Comparison of ENCODE assay signal across 1 cellular context in the genomic region with DNA sequence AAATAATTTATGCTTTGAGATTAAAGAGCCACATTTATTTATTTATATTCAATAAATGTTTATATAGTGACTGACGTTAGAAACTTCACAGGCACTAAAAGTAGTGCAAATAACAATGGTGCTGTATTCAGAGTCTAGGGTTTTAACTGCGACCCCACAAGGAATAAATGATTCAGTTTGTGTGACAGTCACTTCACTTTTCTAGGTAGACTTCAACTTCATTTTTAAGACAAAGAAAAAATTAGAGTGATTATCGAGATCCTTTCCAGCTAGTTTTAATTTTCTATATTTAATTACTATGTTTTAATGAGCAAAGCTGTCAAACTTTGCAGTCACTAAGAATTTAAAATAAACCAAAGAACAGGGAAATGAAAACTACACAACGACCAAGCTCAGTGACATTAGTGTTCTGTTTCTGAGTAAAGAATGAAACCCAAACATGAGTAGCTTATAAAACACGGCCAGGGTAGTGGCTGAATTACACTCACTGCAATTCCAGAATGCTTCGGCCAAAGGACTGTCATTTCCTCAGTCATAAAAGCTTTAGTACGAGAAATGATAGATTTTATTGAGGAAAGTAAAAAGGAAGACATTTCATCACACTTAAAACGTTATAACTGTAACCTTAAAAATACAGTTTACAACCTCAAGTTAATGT.
TF ChIP-seq lines count a peak whose summit lies in the region.

No MANE protein-coding gene starts in this region.

TF ChIP-seq in GM12878, 131 proteins besides CTCF, POLR2A, EP300 and RAD21 (continued from another document):
- TF ChIP-seq, protein P1, sequence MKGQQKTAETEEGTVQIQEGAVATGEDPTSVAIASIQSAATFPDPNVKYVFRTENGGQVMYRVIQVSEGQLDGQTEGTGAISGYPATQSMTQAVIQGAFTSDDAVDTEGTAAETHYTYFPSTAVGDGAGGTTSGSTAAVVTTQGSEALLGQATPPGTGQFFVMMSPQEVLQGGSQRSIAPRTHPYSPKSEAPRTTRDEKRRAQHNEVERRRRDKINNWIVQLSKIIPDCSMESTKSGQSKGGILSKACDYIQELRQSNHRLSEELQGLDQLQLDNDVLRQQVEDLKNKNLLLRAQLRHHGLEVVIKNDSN (IDR thresholded peaks at IDR 0.05; ENCODE audit: borderline replicate concordance, extremely low read length, insufficient read depth, low read depth, low read length), result no peak
- TF ChIP-seq STAT3 (IDR thresholded peaks at IDR 0.05; ENCODE audit: low read depth, low read length) (no peak), ZNF24 (IDR thresholded peaks at IDR 0.05) (peak; percentile 95)
